16 cellular contexts compared by ENCODE assay signal in the genomic region with DNA sequence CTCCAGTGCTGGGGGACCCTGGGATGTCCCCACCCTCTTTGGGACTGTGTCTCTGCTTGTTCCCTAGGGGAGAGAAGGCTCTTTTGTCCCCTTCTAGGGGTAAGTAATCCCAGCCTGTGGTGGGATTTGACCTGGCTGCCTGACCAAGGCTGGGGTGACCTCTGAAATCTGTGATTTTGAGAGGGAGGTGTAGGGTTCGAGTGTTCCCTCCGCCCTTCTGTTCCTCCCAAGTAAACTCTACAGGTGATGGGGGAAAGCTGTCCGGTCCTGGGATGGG. TPM values are rescaled to one million over a fixed set of nuclear protein-coding genes. Genes with fewer than 3 reads are reported as not detected.
DNase-seq lines count a peak whose midpoint lies in the region; ATAC-seq and TF ChIP-seq lines count a peak whose summit lies in the region.
"Had no signal": no experiment of that assay in that cellular context is flagged by ENCODE, and none has a peak within 500 bp of the region (broad histone marks: within the 10 kb centered on the region; RNA-seq: fewer than 3 reads in every experiment).

No MANE protein-coding gene starts in this region.

- no peaks in the 10 kb centered on the region for H3K9me3 ChIP-seq in PC-3 (ENCODE audit: low read length)
- no peaks in the 10 kb centered on the region for H3K9me3 ChIP-seq in neutrophil
- H3K9me3 ChIP-seq: MG63 had no signal

- intact Hi-C loops in PC-3 (cut with micrococcal nuclease) = loop anchor here (1.0 to 5.0 kb wide), 2 partner anchors 22 to 58 kb away; no protein-coding TSS in a partner anchor

- H3K27me3 ChIP-seq in PC-3 (ENCODE audit: low read length) (no peaks in the 10 kb centered on the region), neutrophil (no peaks in the 10 kb centered on the region)
- H3K27me3 ChIP-seq: MG63 had no signal

- CTCF ChIA-PET in PC-3 (lab: Charles Lee) = interaction anchor here (0.8 to 2.3 kb wide), 2 partner anchors 22 to 75 kb away, joined by 3 to 28 read pairs; no protein-coding TSS in a partner anchor

- H3K4me2 ChIP-seq in PC-3 (ENCODE audit: low read length) = peak overlapping the region; percentile 87

- H3F3A ChIP-seq in PC-3 (ENCODE audit: low read length, unreplicated experiment) = no peaks in the 10 kb centered on the region

- BruUV-seq in PC-3 (replicated peaks; lab: Mats Ljungman, UMichigan) = no TSS peak

- peak overlapping the region; percentile 9 for H3K9ac ChIP-seq in PC-3 (ENCODE audit: low read length)

- H4K20me1 ChIP-seq in PC-3 (ENCODE audit: low read length) = no peaks in the 10 kb centered on the region

- peak; percentile 20 for DNase-seq in D341Med (ENCODE audit: low spot score)
- no peak for DNase-seq in PC-3
- DNase-seq in epithelial cell of proximal tubule (ENCODE audit: low read depth) = no peak
- DNase-seq in GOT3 (lab: John Stamatoyannopoulos, UW) = no peak
- no peak for DNase-seq in NCI-H1105 (lab: John Stamatoyannopoulos, UW)
- DNase-seq: activated T-cell treated with anti-CD3 and anti-CD28 coated beads, Interleukin-2, amount 50 U/mL, for 1 hour; NCI-H2081; NCI-H526 treated with DMSO at 0.1 percent for 48 hours; T-helper 2 cell had no signal

- peak overlapping the region; percentile 64 for H3K4me3 ChIP-seq in PC-3 (ENCODE audit: low read length)
- H3K4me3 ChIP-seq in epithelial cell of proximal tubule (ENCODE audit: low read depth, low read length) = peak overlapping the region; percentile 63
- peak overlapping the region in 1 of 2 experiments; percentile 77 for H3K4me3 ChIP-seq in neutrophil (ENCODE audit: low read depth in 1 of 2, low read length in 1 of 2)
- H3K4me3 ChIP-seq: coronary artery, lung, MG63, skin epidermis had no signal

- ATAC-seq in PC-3 = no peak
- no peak for ATAC-seq in GM21360 (IDR thresholded peaks at IDR 0.05; ENCODE audit: unreplicated experiment)
- ATAC-seq in HG02970 (IDR thresholded peaks at IDR 0.05; ENCODE audit: low FRiP score, unreplicated experiment) = no peak

- no peak overlapping the region; the same call in 1 of the 2 replicates for H2AFZ ChIP-seq in PC-3 (ENCODE audit: low read length)

- POLR2A ChIA-PET in PC-3 (lab: Charles Lee; ENCODE audit: unreplicated experiment) = no interaction called here

- H3K27ac ChIP-seq in PC-3 (ENCODE audit: low read length) (0 out of 2 replicates have a peak overlapping the region, but pooled peaks have one; percentile 8), neutrophil (peak overlapping the region; percentile 80)
- H3K27ac ChIP-seq: coronary artery had no signal

- H3K79me2 ChIP-seq in PC-3 (ENCODE audit: low read length) = peaks cover 8% of the 10 kb centered on the region; the same call in 1 of the 2 replicates

- H3K9me2 ChIP-seq in PC-3 (replicated peaks; ENCODE audit: low read length) = no peaks in the 10 kb centered on the region

- H3K36me3 ChIP-seq in PC-3 (ENCODE audit: low read depth, low read length) (0 out of 2 replicates have a peak, but pooled peaks cover 3% of the 10 kb centered on the region), neutrophil (peaks cover 7% of the 10 kb centered on the region)

- TF ChIP-seq CTCF in PC-3 (conservative IDR thresholded peaks at IDR 0.05; ENCODE audit: low read depth, low read length) (no peak), epithelial cell of proximal tubule (conservative IDR thresholded peaks at IDR 0.05; ENCODE audit: low read depth, low read length) (no peak), neutrophil (IDR thresholded peaks at IDR 0.05) (no peak)

- H3K4me1 ChIP-seq in PC-3 (ENCODE audit: insufficient read depth, low read length) (peaks cover 63% of the 10 kb centered on the region), neutrophil (ENCODE audit: control insufficient read depth in 1 of 2, insufficient read depth in 1 of 2, low read depth in 1 of 2, low read length in 1 of 2) (peaks cover 74 to 75% of the 10 kb centered on the region in 2 experiments)

RNA-seq across cellular contexts. Expression of gene TMEM92, which starts 0.6 kb away (rescaled TPM):
- total RNA-seq in PC-3 (2014; rRNA removed) (5.6 and 6.9 TPM in 2 replicates), epithelial cell of proximal tubule (2.7 and 13.2 TPM in 2 replicates)
